1 cellular context compared by ENCODE assay signal in the genomic region with DNA sequence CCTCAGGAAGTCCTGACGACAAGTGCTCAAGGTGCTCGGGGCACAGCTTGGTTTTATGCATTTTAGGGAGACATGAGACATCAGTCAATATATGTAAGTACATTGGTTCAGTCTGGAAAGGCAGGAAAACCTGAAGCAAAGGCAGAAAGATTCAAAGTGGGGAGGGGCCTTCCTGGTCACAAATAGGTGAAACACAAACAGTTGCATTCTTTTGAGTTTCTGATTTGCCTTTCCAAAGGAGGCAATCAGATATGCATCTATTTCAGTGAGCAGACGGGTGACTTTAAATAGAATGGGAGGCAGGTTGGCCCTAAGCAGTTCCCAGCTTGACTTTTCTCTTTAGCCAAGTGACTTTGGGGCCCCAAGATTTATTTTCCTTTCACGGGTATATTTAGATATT.
A peak's percentile ranks its signal among the peaks of the same experiment; 100 is the strongest.
TF ChIP-seq lines count a peak whose summit lies in the region.

No MANE protein-coding gene starts in this region.

TF ChIP-seq in GM23338, 12 proteins besides CTCF, POLR2A, EP300 and RAD21:
- TF ChIP-seq EZH2phosphoT487 (IDR thresholded peaks at IDR 0.05; ENCODE audit: unreplicated experiment) (no peak), NANOG (IDR thresholded peaks at IDR 0.05; ENCODE audit: borderline replicate concordance) (peak; percentile 29; the same call in 1 of the 2 replicates), ZNF114 (CRISPR knock-in tag; IDR thresholded peaks at IDR 0.05) (no peak), POLR2AphosphoS5 (IDR thresholded peaks at IDR 0.05; ENCODE audit: low read depth) (no peak), STAT1 (IDR thresholded peaks at IDR 0.05; ENCODE audit: unreplicated experiment) (no peak)
- TF ChIP-seq, protein P1, sequence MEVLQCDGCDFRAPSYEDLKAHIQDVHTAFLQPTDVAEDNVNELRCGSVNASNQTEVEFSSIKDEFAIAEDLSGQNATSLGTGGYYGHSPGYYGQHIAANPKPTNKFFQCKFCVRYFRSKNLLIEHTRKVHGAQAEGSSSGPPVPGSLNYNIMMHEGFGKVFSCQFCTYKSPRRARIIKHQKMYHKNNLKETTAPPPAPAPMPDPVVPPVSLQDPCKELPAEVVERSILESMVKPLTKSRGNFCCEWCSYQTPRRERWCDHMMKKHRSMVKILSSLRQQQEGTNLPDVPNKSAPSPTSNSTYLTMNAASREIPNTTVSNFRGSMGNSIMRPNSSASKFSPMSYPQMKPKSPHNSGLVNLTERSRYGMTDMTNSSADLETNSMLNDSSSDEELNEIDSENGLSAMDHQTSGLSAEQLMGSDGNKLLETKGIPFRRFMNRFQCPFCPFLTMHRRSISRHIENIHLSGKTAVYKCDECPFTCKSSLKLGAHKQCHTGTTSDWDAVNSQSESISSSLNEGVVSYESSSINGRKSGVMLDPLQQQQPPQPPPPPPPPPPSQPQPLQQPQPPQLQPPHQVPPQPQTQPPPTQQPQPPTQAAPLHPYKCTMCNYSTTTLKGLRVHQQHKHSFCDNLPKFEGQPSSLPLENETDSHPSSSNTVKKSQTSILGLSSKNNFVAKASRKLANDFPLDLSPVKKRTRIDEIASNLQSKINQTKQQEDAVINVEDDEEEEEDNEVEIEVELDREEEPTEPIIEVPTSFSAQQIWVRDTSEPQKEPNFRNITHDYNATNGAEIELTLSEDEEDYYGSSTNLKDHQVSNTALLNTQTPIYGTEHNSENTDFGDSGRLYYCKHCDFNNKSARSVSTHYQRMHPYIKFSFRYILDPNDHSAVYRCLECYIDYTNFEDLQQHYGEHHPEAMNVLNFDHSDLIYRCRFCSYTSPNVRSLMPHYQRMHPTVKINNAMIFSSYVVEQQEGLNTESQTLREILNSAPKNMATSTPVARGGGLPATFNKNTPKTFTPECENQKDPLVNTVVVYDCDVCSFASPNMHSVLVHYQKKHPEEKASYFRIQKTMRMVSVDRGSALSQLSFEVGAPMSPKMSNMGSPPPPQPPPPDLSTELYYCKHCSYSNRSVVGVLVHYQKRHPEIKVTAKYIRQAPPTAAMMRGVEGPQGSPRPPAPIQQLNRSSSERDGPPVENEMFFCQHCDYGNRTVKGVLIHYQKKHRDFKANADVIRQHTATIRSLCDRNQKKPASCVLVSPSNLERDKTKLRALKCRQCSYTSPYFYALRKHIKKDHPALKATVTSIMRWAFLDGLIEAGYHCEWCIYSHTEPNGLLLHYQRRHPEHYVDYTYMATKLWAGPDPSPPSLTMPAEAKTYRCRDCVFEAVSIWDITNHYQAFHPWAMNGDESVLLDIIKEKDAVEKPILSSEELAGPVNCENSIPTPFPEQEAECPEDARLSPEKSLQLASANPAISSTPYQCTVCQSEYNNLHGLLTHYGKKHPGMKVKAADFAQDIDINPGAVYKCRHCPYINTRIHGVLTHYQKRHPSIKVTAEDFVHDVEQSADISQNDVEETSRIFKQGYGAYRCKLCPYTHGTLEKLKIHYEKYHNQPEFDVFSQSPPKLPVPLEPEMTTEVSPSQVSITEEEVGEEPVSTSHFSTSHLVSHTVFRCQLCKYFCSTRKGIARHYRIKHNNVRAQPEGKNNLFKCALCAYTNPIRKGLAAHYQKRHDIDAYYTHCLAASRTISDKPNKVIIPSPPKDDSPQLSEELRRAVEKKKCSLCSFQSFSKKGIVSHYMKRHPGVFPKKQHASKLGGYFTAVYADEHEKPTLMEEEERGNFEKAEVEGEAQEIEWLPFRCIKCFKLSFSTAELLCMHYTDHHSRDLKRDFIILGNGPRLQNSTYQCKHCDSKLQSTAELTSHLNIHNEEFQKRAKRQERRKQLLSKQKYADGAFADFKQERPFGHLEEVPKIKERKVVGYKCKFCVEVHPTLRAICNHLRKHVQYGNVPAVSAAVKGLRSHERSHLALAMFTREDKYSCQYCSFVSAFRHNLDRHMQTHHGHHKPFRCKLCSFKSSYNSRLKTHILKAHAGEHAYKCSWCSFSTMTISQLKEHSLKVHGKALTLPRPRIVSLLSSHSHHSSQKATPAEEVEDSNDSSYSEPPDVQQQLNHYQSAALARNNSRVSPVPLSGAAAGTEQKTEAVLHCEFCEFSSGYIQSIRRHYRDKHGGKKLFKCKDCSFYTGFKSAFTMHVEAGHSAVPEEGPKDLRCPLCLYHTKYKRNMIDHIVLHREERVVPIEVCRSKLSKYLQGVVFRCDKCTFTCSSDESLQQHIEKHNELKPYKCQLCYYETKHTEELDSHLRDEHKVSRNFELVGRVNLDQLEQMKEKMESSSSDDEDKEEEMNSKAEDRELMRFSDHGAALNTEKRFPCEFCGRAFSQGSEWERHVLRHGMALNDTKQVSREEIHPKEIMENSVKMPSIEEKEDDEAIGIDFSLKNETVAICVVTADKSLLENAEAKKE (CRISPR knock-in tag; IDR thresholded peaks at IDR 0.05): no peak
- TF ChIP-seq, protein P2, sequence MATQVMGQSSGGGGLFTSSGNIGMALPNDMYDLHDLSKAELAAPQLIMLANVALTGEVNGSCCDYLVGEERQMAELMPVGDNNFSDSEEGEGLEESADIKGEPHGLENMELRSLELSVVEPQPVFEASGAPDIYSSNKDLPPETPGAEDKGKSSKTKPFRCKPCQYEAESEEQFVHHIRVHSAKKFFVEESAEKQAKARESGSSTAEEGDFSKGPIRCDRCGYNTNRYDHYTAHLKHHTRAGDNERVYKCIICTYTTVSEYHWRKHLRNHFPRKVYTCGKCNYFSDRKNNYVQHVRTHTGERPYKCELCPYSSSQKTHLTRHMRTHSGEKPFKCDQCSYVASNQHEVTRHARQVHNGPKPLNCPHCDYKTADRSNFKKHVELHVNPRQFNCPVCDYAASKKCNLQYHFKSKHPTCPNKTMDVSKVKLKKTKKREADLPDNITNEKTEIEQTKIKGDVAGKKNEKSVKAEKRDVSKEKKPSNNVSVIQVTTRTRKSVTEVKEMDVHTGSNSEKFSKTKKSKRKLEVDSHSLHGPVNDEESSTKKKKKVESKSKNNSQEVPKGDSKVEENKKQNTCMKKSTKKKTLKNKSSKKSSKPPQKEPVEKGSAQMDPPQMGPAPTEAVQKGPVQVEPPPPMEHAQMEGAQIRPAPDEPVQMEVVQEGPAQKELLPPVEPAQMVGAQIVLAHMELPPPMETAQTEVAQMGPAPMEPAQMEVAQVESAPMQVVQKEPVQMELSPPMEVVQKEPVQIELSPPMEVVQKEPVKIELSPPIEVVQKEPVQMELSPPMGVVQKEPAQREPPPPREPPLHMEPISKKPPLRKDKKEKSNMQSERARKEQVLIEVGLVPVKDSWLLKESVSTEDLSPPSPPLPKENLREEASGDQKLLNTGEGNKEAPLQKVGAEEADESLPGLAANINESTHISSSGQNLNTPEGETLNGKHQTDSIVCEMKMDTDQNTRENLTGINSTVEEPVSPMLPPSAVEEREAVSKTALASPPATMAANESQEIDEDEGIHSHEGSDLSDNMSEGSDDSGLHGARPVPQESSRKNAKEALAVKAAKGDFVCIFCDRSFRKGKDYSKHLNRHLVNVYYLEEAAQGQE (IDR thresholded peaks at IDR 0.05; ENCODE audit: unreplicated experiment): no peak
